ENCODE assay signal across 1 cellular context in the genomic region with DNA sequence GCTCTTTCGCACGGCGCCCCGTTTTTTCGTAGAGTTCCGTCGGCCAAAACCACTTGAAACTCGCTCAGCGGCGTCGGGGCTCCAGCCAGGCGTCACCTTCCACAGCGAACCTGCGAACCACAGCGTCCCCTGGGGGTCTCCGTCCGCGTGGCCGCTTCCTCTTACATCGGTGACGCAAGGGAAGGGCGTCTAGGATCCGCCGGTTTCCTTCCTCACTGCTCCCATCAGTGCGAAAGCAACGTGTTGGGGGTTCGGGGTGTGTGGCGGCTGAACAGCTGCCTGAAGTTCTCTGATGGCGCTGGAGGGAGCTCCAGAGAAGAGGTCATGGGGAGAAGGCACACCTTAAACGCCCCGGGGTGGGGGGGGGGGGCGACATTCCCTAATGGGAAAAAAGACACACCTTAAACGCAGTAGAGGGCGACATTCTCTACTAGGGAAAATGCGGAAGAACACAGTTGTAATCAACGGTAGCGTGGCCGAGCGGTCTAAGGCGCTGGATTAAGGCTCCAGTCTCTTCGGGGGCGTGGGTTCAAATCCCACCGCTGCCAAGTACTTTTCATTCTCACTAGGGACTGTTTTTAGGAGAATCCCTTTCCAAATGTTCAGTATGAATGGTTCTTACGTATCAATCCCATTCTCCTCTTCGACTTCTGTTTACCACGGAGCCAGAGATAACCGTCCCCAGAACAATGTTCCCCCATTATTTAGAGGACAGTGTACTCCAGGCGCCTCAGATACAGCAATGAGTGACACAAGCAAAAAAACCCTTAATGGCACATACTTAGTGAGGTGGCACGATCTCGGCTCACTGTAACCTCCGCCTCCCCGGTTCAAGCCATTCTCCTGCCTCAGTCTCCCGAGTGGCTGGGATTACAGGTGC.
TF ChIP-seq lines count a peak whose summit lies in the region.

No MANE protein-coding gene starts in this region.

TF ChIP-seq in endothelial cell of umbilical vein, 7 proteins besides CTCF, POLR2A, EP300 and RAD21:
- TF ChIP-seq POLR2AphosphoS5 (IDR thresholded peaks at IDR 0.05; ENCODE audit: insufficient read depth, low read depth, low read length) (no peak), FOS (IDR thresholded peaks at IDR 0.05; ENCODE audit: borderline replicate concordance, insufficient read depth, low read length) (no peak), EZH2 (IDR thresholded peaks at IDR 0.05; ENCODE audit: borderline replicate concordance, low read depth, low read length, severe bottlenecking) (no peak), GATA2 (IDR thresholded peaks at IDR 0.05; ENCODE audit: insufficient read depth, insufficient read length, low read depth, low read length) (no peak), MYC (IDR thresholded peaks at IDR 0.05; ENCODE audit: low read depth, low read length) (no peak), JUN (IDR thresholded peaks at IDR 0.05; ENCODE audit: borderline replicate concordance, insufficient read depth, insufficient read length, low read depth) (no peak)
- TF ChIP-seq, protein P1, sequence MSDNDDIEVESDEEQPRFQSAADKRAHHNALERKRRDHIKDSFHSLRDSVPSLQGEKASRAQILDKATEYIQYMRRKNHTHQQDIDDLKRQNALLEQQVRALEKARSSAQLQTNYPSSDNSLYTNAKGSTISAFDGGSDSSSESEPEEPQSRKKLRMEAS (IDR thresholded peaks at IDR 0.05; ENCODE audit: insufficient read depth, insufficient read length) = no peak
